8 cellular contexts compared by ENCODE assay signal in genomic region chr16:19223235-19223847, GRCh38.
A peak's percentile ranks its signal among the peaks of the same experiment; 100 is the strongest.
DNase-seq lines count a peak whose midpoint lies in the region; ATAC-seq and TF ChIP-seq lines count a peak whose summit lies in the region.

No MANE protein-coding gene starts in this region.

- H3K4me3 ChIP-seq in retinal pigment epithelial cell (ENCODE audit: low read length), result no peak overlapping the region

- ATAC-seq in GM19023 (IDR thresholded peaks at IDR 0.05; ENCODE audit: unreplicated experiment), result no peak

- TF ChIP-seq CTCF in retinal pigment epithelial cell (conservative IDR thresholded peaks at IDR 0.05; ENCODE audit: low read depth, low read length), result peak; percentile 76

- peak; percentile 67 for DNase-seq in DMS 273 (lab: John Stamatoyannopoulos, UW; ENCODE audit: unreplicated experiment)
- DNase-seq in DMS 273 treated with DMSO at 0.1 percent for 48 hours (lab: John Stamatoyannopoulos, UW), result no peak
- DNase-seq in MV-4-11 (lab: John Stamatoyannopoulos, UW), result peak; percentile 17
- DNase-seq in cerebellar cortex (ENCODE audit: low spot score), result peak; percentile 8
- DNase-seq in retinal pigment epithelial cell (ENCODE audit: low read depth), result no peak
- no peak for DNase-seq in DMS153 (lab: John Stamatoyannopoulos, UW)
- DNase-seq in middle frontal gyrus (ENCODE audit: extremely low spot score, low spot score), result no peak

Comparison
In these comparisons a context has a peak if more than half of its experiments do, and no peak if none do; other contexts are left out.
1. DNase-seq: peak in DMS 273 (single experiment), MV-4-11 (single experiment) and cerebellar cortex (single experiment); none in DMS 273 treated with DMSO at 0.1 percent for 48 hours (single experiment), retinal pigment epithelial cell (single experiment), DMS153 (single experiment) and middle frontal gyrus (single experiment).